In genomic region chr4:173360587-173361221, GRCh38 we compare ENCODE assay signal across 9 cellular contexts. TPM values are rescaled to one million over a fixed set of nuclear protein-coding genes. Genes with fewer than 3 reads are reported as not detected.
A peak's percentile ranks its signal among the peaks of the same experiment; 100 is the strongest.
DNase-seq lines count a peak whose midpoint lies in the region; ATAC-seq and TF ChIP-seq lines count a peak whose summit lies in the region.
"Had no signal": no experiment of that assay in that cellular context is flagged by ENCODE, and none has a peak within 500 bp of the region (broad histone marks: within the 10 kb centered on the region; RNA-seq: fewer than 3 reads in every experiment).

No MANE protein-coding gene starts in this region.

- no peaks in the 10 kb centered on the region for H3K36me3 ChIP-seq in A673 (ENCODE audit: insufficient read depth, low read length, poor library complexity, severe bottlenecking)
- H3K36me3 ChIP-seq in RWPE2 (ENCODE audit: low read depth): peaks cover 6% of the 10 kb centered on the region; the same call in 1 of the 2 replicates

- BruUV-seq in A673 (replicated peaks; lab: Mats Ljungman, UMichigan): no TSS peak

- TF ChIP-seq CTCF in A673 (conservative IDR thresholded peaks at IDR 0.05; ENCODE audit: low read depth, low read length) (peak; percentile 62), GM12872 (IDR thresholded peaks at IDR 0.05; ENCODE audit: insufficient read depth, low read depth, low read length) (peak; percentile 20; the same call in 1 of the 3 replicates), RWPE2 (IDR thresholded peaks at IDR 0.05; ENCODE audit: poor library complexity, severe bottlenecking) (peak; percentile 38), foreskin fibroblast (IDR thresholded peaks at IDR 0.05; ENCODE audit: low read depth, low read length) (peak; percentile 40), GM10248 (IDR thresholded peaks at IDR 0.05; ENCODE audit: control extremely low read depth, extremely low read depth, low read depth, missing control alignments) (no peak)

- no peaks in the 10 kb centered on the region for H3K27me3 ChIP-seq in A673 (replicated peaks; ENCODE audit: insufficient read depth, low read depth, low read length, poor library complexity)
- no peaks in the 10 kb centered on the region for H3K27me3 ChIP-seq in RWPE2 (ENCODE audit: insufficient read depth, poor library complexity, severe bottlenecking)

- intact Hi-C loops in A673 (cut with micrococcal nuclease; ENCODE audit: unreplicated experiment): no loop called here

- POLR2A ChIA-PET in A673 (lab: Charles Lee; ENCODE audit: low non-redundant PET) (no interaction called here), GM10248 (lab: Yijun Ruan, JAX) (no interaction called here)

- H3K9me3 ChIP-seq in A673 (ENCODE audit: low read depth, low read length, poor library complexity, severe bottlenecking): no peaks in the 10 kb centered on the region
- no peaks in the 10 kb centered on the region for H3K9me3 ChIP-seq in RWPE2 (ENCODE audit: severe bottlenecking)

- H3K4me1 ChIP-seq in A673 (ENCODE audit: insufficient read depth, low read length, poor library complexity, severe bottlenecking): peaks cover 6% of the 10 kb centered on the region
- H3K4me1 ChIP-seq in RWPE2 (ENCODE audit: insufficient read depth, poor library complexity, severe bottlenecking): no peaks in the 10 kb centered on the region

- ATAC-seq in RWPE2 (ENCODE audit: low read depth) (0 out of 3 replicates have a peak, but pooled peaks have one; percentile 17), GM19455 (IDR thresholded peaks at IDR 0.05; ENCODE audit: unreplicated experiment) (no peak)

- CTCF ChIA-PET in A673 (lab: Charles Lee) (interaction anchor here (0.5 kb wide), 1 partner anchor 347 kb away, joined by 6 read pairs; no protein-coding TSS in a partner anchor), GM10248 (lab: Yijun Ruan, JAX) (interaction anchor here (0.7 to 0.9 kb wide), 7 partner anchors 8 to 347 kb away, joined by 3 to 6 read pairs (median 3); partner anchors contain the start of gene HMGB2)

- peak; percentile 46 for DNase-seq in A673 (ENCODE audit: low spot score)
- DNase-seq in RWPE2 (ENCODE audit: low spot score): no peak
- peak in 1 of 2 donors; percentile 43 for DNase-seq in foreskin fibroblast
- DNase-seq in stimulated activated CD8-positive, alpha-beta memory T cell treated with anti-CD3 and anti-CD28 coated beads, Interleukin-4, amount 100 ng/mL, for 48 hours: no peak
- DNase-seq in GM10248 (ENCODE audit: extremely low spot score): no peak
- no peak for DNase-seq in SHP77 (lab: John Stamatoyannopoulos, UW)

- no peak overlapping the region for H3K4me3 ChIP-seq in A673 (ENCODE audit: low read depth, low read length, poor library complexity, severe bottlenecking)
- no peak overlapping the region for H3K4me3 ChIP-seq in RWPE2 (ENCODE audit: severe bottlenecking)
- H3K4me3 ChIP-seq in foreskin fibroblast (ENCODE audit: low read depth in 1 of 2, low read length in 2 of 2): no peak overlapping the region

- H3K27ac ChIP-seq in A673 (ENCODE audit: low read depth, low read length, poor library complexity, severe bottlenecking): no peak overlapping the region
- H3K27ac ChIP-seq in RWPE2 (ENCODE audit: poor library complexity, severe bottlenecking): no peak overlapping the region

RNA-seq across cellular contexts. Expression of gene SAP30, which starts 10.1 kb away (rescaled TPM):
- 56.5 and 64.3 TPM in 2 replicates for total RNA-seq in A673 (2021)

RNA-seq across cellular contexts. Expression of gene HMGB2, which starts 26.5 kb away (rescaled TPM):
- total RNA-seq in A673 (2021): 392 and 435 TPM in 2 replicates

RNA-seq across cellular contexts. Expression of gene SCRG1, which starts 38.2 kb away (rescaled TPM):
- 0.09 TPM in 1 of 2 replicates, not detected in the other for total RNA-seq in A673 (2021)
- total RNA-seq: NCI-H460 had no signal
